In genomic region chr20:48676795-48677447, GRCh38 we compare ENCODE assay signal across 1 cellular context.
TF ChIP-seq lines count a peak whose summit lies in the region.

No MANE protein-coding gene starts in this region.

TF ChIP-seq in H1, 55 proteins besides CTCF, POLR2A, EP300 and RAD21:
- TF ChIP-seq HDAC2 (IDR thresholded peaks at IDR 0.05; ENCODE audit: borderline replicate concordance in 1 of 2, low read depth in 2 of 2, low read length in 2 of 2) (no peak), RBBP5 (IDR thresholded peaks at IDR 0.05; ENCODE audit: borderline replicate concordance, low read depth, low read length) (no peak)
TF ChIP-seq in H1: peak in this region for 0.
